1 cellular context compared by ENCODE assay signal in the genomic region with DNA sequence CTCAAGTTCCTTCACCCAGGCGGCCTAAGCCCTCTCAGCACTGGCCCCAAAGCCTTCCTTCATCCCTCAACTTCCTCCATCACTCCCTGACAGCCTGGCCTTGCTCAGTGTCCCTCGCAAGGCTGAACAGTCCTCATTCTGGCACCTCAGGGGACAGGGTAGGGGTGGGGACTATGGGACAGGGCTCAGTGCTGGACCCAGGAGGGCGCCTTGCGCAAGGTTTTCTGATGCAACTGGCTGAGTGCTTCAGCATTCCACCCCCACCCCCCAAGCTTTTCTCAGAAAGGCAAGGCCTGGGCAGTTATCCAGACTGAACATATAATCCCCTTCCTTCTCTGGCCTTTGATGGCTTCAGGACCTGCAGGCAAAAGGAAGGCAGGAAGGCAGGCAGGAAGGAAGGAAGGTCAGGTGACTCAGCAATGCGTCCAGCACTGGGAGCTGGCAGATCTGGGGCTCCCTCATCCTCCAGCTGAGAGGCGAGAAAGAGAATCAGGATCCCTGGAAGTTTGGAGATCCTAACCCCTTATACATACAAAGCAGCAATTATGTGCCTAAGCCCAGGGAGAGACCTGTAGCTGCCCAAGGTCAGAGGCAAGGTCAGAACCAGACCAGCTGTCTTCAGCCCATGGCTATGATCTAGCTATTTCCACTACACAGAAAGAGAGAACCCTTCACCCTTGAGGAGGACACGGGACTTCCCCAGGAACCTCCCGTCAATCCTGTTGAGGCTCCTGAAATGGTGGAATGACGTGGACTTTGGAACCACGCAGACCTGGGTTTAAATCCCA.
TF ChIP-seq lines count a peak whose summit lies in the region.

No MANE protein-coding gene starts in this region.

TF ChIP-seq in K562, 482 proteins besides CTCF, POLR2A, EP300 and RAD21 (continued from another document and continues in another):
- TF ChIP-seq, protein P1, sequence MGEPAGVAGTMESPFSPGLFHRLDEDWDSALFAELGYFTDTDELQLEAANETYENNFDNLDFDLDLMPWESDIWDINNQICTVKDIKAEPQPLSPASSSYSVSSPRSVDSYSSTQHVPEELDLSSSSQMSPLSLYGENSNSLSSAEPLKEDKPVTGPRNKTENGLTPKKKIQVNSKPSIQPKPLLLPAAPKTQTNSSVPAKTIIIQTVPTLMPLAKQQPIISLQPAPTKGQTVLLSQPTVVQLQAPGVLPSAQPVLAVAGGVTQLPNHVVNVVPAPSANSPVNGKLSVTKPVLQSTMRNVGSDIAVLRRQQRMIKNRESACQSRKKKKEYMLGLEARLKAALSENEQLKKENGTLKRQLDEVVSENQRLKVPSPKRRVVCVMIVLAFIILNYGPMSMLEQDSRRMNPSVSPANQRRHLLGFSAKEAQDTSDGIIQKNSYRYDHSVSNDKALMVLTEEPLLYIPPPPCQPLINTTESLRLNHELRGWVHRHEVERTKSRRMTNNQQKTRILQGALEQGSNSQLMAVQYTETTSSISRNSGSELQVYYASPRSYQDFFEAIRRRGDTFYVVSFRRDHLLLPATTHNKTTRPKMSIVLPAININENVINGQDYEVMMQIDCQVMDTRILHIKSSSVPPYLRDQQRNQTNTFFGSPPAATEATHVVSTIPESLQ (CRISPR knock-in tag; IDR thresholded peaks at IDR 0.05): no peak
- TF ChIP-seq SNRNP70 (optimal IDR thresholded peaks at IDR 0.05; ENCODE audit: low read depth, low read length) (no peak), SLC30A9 (CRISPR knock-in tag; IDR thresholded peaks at IDR 0.05) (no peak), TCF7 (IDR thresholded peaks at IDR 0.05; ENCODE audit: borderline replicate concordance) (0 out of 2 replicates have a peak, but pooled peaks have one; percentile 57), GATAD2A (IDR thresholded peaks at IDR 0.05) (peak; percentile 33; the same call in 1 of the 2 replicates), ZNF778 (CRISPR knock-in tag; IDR thresholded peaks at IDR 0.05) (no peak), ZNF165 (CRISPR knock-in tag; IDR thresholded peaks at IDR 0.05; ENCODE audit: borderline replicate concordance) (no peak), SMAD2 (IDR thresholded peaks at IDR 0.05; ENCODE audit: low read depth, low read length) (no peak), CHCHD3 (CRISPR knock-in tag; IDR thresholded peaks at IDR 0.05) (no peak), RBM25 (IDR thresholded peaks at IDR 0.05; ENCODE audit: low read depth, low read length, severe bottlenecking) (no peak), DDX20 (tag; IDR thresholded peaks at IDR 0.05; ENCODE audit: low read depth) (no peak), FOXP1 (CRISPR knock-in tag; IDR thresholded peaks at IDR 0.05) (0 out of 2 replicates have a peak, but pooled peaks have one; percentile 71), GATAD2B (IDR thresholded peaks at IDR 0.05; ENCODE audit: borderline replicate concordance) (peak; percentile 72; the same call in 1 of the 2 replicates), CEBPB (tag; IDR thresholded peaks at IDR 0.05) (peak; percentile 100), MTA2 (IDR thresholded peaks at IDR 0.05; ENCODE audit: low read depth) (peak; percentile 53), BMI1 (IDR thresholded peaks at IDR 0.05; ENCODE audit: low read length) (no peak), HDAC6 (IDR thresholded peaks at IDR 0.05; ENCODE audit: low read depth, low read length) (no peak), ETV6 (IDR thresholded peaks at IDR 0.05; ENCODE audit: borderline replicate concordance in 1 of 2, low read depth in 2 of 2, low read length in 1 of 2) (no peak), ETV6 (CRISPR knock-in tag; IDR thresholded peaks at IDR 0.05; ENCODE audit: borderline replicate concordance) (no peak), NFE2L1 (tag; IDR thresholded peaks at IDR 0.05; ENCODE audit: borderline replicate concordance, low read depth) (no peak), SIN3A (IDR thresholded peaks at IDR 0.05; ENCODE audit: borderline replicate concordance in 2 of 2, control insufficient read depth in 1 of 2, low read depth in 2 of 2, low read length in 2 of 2) (no peak; a peak in 1 of 4 replicates)
- TF ChIP-seq, protein P2, sequence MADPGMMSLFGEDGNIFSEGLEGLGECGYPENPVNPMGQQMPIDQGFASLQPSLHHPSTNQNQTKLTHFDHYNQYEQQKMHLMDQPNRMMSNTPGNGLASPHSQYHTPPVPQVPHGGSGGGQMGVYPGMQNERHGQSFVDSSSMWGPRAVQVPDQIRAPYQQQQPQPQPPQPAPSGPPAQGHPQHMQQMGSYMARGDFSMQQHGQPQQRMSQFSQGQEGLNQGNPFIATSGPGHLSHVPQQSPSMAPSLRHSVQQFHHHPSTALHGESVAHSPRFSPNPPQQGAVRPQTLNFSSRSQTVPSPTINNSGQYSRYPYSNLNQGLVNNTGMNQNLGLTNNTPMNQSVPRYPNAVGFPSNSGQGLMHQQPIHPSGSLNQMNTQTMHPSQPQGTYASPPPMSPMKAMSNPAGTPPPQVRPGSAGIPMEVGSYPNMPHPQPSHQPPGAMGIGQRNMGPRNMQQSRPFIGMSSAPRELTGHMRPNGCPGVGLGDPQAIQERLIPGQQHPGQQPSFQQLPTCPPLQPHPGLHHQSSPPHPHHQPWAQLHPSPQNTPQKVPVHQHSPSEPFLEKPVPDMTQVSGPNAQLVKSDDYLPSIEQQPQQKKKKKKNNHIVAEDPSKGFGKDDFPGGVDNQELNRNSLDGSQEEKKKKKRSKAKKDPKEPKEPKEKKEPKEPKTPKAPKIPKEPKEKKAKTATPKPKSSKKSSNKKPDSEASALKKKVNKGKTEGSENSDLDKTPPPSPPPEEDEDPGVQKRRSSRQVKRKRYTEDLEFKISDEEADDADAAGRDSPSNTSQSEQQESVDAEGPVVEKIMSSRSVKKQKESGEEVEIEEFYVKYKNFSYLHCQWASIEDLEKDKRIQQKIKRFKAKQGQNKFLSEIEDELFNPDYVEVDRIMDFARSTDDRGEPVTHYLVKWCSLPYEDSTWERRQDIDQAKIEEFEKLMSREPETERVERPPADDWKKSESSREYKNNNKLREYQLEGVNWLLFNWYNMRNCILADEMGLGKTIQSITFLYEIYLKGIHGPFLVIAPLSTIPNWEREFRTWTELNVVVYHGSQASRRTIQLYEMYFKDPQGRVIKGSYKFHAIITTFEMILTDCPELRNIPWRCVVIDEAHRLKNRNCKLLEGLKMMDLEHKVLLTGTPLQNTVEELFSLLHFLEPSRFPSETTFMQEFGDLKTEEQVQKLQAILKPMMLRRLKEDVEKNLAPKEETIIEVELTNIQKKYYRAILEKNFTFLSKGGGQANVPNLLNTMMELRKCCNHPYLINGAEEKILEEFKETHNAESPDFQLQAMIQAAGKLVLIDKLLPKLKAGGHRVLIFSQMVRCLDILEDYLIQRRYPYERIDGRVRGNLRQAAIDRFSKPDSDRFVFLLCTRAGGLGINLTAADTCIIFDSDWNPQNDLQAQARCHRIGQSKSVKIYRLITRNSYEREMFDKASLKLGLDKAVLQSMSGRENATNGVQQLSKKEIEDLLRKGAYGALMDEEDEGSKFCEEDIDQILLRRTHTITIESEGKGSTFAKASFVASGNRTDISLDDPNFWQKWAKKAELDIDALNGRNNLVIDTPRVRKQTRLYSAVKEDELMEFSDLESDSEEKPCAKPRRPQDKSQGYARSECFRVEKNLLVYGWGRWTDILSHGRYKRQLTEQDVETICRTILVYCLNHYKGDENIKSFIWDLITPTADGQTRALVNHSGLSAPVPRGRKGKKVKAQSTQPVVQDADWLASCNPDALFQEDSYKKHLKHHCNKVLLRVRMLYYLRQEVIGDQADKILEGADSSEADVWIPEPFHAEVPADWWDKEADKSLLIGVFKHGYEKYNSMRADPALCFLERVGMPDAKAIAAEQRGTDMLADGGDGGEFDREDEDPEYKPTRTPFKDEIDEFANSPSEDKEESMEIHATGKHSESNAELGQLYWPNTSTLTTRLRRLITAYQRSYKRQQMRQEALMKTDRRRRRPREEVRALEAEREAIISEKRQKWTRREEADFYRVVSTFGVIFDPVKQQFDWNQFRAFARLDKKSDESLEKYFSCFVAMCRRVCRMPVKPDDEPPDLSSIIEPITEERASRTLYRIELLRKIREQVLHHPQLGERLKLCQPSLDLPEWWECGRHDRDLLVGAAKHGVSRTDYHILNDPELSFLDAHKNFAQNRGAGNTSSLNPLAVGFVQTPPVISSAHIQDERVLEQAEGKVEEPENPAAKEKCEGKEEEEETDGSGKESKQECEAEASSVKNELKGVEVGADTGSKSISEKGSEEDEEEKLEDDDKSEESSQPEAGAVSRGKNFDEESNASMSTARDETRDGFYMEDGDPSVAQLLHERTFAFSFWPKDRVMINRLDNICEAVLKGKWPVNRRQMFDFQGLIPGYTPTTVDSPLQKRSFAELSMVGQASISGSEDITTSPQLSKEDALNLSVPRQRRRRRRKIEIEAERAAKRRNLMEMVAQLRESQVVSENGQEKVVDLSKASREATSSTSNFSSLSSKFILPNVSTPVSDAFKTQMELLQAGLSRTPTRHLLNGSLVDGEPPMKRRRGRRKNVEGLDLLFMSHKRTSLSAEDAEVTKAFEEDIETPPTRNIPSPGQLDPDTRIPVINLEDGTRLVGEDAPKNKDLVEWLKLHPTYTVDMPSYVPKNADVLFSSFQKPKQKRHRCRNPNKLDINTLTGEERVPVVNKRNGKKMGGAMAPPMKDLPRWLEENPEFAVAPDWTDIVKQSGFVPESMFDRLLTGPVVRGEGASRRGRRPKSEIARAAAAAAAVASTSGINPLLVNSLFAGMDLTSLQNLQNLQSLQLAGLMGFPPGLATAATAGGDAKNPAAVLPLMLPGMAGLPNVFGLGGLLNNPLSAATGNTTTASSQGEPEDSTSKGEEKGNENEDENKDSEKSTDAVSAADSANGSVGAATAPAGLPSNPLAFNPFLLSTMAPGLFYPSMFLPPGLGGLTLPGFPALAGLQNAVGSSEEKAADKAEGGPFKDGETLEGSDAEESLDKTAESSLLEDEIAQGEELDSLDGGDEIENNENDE (IDR thresholded peaks at IDR 0.05; ENCODE audit: low read depth, low read length): no peak
- TF ChIP-seq, protein P3, sequence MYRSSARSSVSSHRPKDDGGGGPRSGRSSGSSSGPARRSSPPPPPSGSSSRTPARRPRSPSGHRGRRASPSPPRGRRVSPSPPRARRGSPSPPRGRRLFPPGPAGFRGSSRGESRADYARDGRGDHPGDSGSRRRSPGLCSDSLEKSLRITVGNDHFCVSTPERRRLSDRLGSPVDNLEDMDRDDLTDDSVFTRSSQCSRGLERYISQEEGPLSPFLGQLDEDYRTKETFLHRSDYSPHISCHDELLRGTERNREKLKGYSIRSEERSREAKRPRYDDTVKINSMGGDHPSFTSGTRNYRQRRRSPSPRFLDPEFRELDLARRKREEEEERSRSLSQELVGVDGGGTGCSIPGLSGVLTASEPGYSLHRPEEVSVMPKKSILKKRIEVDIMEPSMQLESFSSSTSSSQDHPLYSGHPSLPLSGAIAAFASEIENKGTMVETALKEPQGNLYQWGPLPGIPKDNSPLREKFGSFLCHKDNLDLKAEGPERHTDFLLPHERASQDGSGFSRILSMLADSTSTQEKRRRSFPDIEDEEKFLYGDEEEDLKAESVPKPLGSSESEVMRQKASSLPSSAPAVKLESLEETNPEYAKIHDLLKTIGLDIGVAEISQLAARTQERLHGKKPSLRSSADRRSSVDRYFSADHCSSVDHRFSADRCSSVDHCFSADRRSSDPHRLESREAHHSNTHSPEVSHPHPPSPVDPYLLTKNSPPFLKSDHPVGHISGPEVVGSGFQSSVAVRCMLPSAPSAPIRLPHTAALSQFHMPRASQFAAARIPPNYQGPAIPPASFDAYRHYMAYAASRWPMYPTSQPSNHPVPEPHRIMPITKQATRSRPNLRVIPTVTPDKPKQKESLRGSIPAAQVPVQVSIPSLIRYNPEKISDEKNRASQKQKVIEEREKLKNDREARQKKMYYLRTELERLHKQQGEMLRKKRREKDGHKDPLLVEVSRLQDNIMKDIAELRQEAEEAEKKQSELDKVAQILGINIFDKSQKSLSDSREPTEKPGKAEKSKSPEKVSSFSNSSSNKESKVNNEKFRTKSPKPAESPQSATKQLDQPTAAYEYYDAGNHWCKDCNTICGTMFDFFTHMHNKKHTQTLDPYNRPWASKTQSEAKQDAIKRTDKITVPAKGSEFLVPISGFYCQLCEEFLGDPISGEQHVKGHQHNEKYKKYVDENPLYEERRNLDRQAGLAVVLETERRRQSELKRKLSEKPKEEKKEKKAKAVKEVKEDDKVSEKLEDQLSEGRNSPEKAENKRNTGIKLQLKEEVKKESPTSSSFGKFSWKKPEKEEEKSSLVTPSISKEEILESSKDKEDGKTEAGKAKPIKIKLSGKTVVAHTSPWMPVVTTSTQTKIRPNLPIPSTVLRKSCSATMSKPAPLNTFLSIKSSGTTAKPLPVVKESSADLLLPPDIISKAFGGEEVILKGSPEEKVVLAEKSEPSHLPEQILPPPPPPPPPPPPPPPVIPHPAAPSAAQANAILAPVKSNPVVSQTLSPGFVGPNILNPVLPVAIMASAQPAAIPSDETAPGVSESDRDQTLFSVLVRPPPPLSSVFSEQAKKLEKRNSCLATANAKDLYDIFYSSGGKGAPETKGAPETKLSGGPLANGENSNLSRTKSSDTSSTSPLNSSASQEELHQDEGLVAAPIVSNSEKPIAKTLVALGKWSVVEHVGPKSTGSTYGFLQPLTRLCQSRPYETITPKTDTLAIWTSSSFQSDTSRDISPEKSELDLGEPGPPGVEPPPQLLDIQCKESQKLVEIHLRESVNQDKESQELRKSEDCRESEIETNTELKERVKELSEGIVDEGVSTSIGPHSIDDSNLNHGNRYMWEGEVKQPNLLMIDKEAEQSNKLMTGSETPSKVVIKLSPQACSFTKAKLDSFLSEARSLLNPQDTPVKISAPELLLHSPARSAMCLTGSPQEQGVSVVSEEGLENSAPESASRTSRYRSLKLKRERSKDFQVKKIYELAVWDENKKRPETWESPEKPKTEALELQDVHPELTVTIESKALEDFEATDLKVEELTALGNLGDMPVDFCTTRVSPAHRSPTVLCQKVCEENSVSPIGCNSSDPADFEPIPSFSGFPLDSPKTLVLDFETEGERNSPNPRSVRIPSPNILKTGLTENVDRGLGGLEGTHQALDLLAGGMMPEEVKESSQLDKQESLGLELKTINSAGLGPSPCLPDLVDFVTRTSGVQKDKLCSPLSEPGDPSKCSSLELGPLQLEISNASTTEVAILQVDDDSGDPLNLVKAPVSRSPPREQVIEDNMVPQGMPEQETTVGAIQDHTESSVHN (IDR thresholded peaks at IDR 0.05; ENCODE audit: borderline replicate concordance in 1 of 2, low read depth in 1 of 2): peak in 1 of 2 experiments; percentile 82; a peak in 2 of 4 replicates
- TF ChIP-seq, protein P4, sequence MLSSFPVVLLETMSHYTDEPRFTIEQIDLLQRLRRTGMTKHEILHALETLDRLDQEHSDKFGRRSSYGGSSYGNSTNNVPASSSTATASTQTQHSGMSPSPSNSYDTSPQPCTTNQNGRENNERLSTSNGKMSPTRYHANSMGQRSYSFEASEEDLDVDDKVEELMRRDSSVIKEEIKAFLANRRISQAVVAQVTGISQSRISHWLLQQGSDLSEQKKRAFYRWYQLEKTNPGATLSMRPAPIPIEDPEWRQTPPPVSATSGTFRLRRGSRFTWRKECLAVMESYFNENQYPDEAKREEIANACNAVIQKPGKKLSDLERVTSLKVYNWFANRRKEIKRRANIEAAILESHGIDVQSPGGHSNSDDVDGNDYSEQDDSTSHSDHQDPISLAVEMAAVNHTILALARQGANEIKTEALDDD (IDR thresholded peaks at IDR 0.05): 0 out of 2 replicates have a peak, but pooled peaks have one; percentile 16
- TF ChIP-seq, protein P5, sequence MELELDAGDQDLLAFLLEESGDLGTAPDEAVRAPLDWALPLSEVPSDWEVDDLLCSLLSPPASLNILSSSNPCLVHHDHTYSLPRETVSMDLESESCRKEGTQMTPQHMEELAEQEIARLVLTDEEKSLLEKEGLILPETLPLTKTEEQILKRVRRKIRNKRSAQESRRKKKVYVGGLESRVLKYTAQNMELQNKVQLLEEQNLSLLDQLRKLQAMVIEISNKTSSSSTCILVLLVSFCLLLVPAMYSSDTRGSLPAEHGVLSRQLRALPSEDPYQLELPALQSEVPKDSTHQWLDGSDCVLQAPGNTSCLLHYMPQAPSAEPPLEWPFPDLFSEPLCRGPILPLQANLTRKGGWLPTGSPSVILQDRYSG (tag; conservative IDR thresholded peaks at IDR 0.05; ENCODE audit: low read depth): no peak; the same call in none of the 2 replicates
